In genomic region chr12:86445361-86445760, GRCh38 we compare ENCODE assay signal across 22 cellular contexts.
"Had no signal": no experiment of that assay in that cellular context is flagged by ENCODE, and none has a peak within 500 bp of the region (broad histone marks: within the 10 kb centered on the region; RNA-seq: fewer than 3 reads in every experiment).

No MANE protein-coding gene starts in this region.

- H3K36me3 ChIP-seq: SJCRH30 had no signal

- H3K27ac ChIP-seq: KMS-11, SJCRH30 had no signal

- H3K9me3 ChIP-seq: SJCRH30 had no signal

- H3K4me1 ChIP-seq: SJCRH30 had no signal

- ATAC-seq: HepG2, K562, Panc1, Right ventricle myocardium inferior, T-cell had no signal

- DNase-seq: Kasumi-1, MV-4-11, NCI-H1048, NCI-H1105, NCI-H1417, NCI-H1436 treated with DMSO at 0.1 percent for 48 hours, NCI-H1694, NCI-H187 treated with DMSO at 0.1 percent for 48 hours, NCI-H2029 treated with DMSO at 0.1 percent for 48 hours, NCI-H2227 treated with DMSO at 0.1 percent for 48 hours, NCI-H524, NCI-H526 treated with DMSO at 0.1 percent for 48 hours, NCI-H748 treated with DMSO at 0.1 percent for 48 hours, SHP77 treated with DMSO at 0.1 percent for 48 hours, SJCRH30, SW 1271, T-cell had no signal

- H3K4me3 ChIP-seq: K562, SJCRH30 had no signal

- H3K27me3 ChIP-seq: SJCRH30 had no signal
